ENCODE assay signal across 8 cellular contexts in genomic region chr19:49691243-49692101, GRCh38.
DNase-seq lines count a peak whose midpoint lies in the region; ATAC-seq and TF ChIP-seq lines count a peak whose summit lies in the region.

No MANE protein-coding gene starts in this region.

- H3K27ac ChIP-seq in caudate nucleus (ENCODE audit: low read depth, low read length) (peak overlapping the region; percentile 62), skin epidermis (no peak overlapping the region)

- H3K4me3 ChIP-seq in skin epidermis: peak overlapping the region; percentile 21 to 43 (median 40)

- no peak for ATAC-seq in GM18505 (IDR thresholded peaks at IDR 0.05; ENCODE audit: unreplicated experiment)
- no peak for ATAC-seq in GM19023 (IDR thresholded peaks at IDR 0.05; ENCODE audit: unreplicated experiment)

- TF ChIP-seq POLR2A in GM18505 (IDR thresholded peaks at IDR 0.05; ENCODE audit: borderline replicate concordance, extremely low read depth, insufficient read depth, insufficient read length): no peak

- DNase-seq in NCI-H2081 (lab: John Stamatoyannopoulos, UW): peak; percentile 72 to 78
- no peak for DNase-seq in NCI-H2081 treated with DMSO at 0.1 percent for 48 hours (lab: John Stamatoyannopoulos, UW)
- peak; percentile 61 for DNase-seq in NCI-H82 treated with DMSO at 0.1 percent for 48 hours (lab: John Stamatoyannopoulos, UW; ENCODE audit: unreplicated experiment)
- DNase-seq in caudate nucleus (lab: John Stamatoyannopoulos, UW): peak in 55 of 61 donors; percentile 10 to 85 (median 68)
- peak; percentile 83 for DNase-seq in iPS-NIHi7 (ENCODE audit: extremely low spot score)
